Comparison of ENCODE assay signal across 8 cellular contexts in genomic region chr9:17734674-17735073, GRCh38.
"Had no signal": no experiment of that assay in that cellular context is flagged by ENCODE, and none has a peak within 500 bp of the region (broad histone marks: within the 10 kb centered on the region; RNA-seq: fewer than 3 reads in every experiment).

No MANE protein-coding gene starts in this region.

- ATAC-seq: GM23338, K562 had no signal

- H3K4me3 Mint-ChIP-seq: GM23338, H9 had no signal

- H3K4me3 ChIP-seq: GM23338, K562 had no signal

- H3K27ac Mint-ChIP-seq: GM23338, H9 had no signal

- DNase-seq: H9, HCEC 1CT, IMR-90 had no signal

- H3K4me2 ChIP-seq: GM23338 had no signal

- H2AFZ ChIP-seq: GM23338 had no signal

- FAIRE-seq: H1, H54, HTR-8/SVneo, K562 had no signal
